17 cellular contexts compared by ENCODE assay signal in genomic region chr6:16367584-16367970, GRCh38.
DNase-seq lines count a peak whose midpoint lies in the region; FAIRE-seq and TF ChIP-seq lines count a peak whose summit lies in the region.
"Had no signal": no experiment of that assay in that cellular context is flagged by ENCODE, and none has a peak within 500 bp of the region (broad histone marks: within the 10 kb centered on the region; RNA-seq: fewer than 3 reads in every experiment).

No MANE protein-coding gene starts in this region.

- DNase-seq in epithelial cell of esophagus (ENCODE audit: low read depth) (peak; percentile 46), D721Med (ENCODE audit: insufficient read length, low spot score) (no peak), T-helper 1 cell (no peak), DMS 273 (lab: John Stamatoyannopoulos, UW; ENCODE audit: unreplicated experiment) (no peak)
- DNase-seq in effector CD4-positive, alpha-beta T cell: no peak
- DNase-seq: CD8-positive, alpha-beta T cell; COR-L47; DMS53; H7 had no signal

- H3K36me3 Mint-ChIP-seq in nephron (ENCODE audit: low read depth): peaks cover 5% of the 10 kb centered on the region
- H3K36me3 Mint-ChIP-seq: CD8-positive, alpha-beta T cell had no signal

- no peaks in the 10 kb centered on the region for H3K9me3 Mint-ChIP-seq in nephron
- H3K9me3 Mint-ChIP-seq: CD8-positive, alpha-beta T cell; GM23338 had no signal

- peaks cover 64% of the 10 kb centered on the region for H3K4me1 ChIP-seq in DOHH2 (ENCODE audit: control insufficient read depth, low read length)

- H3K4me1 Mint-ChIP-seq in nephron: peaks cover 37% of the 10 kb centered on the region

- H3K4me3 Mint-ChIP-seq in nephron: no peak overlapping the region
- H3K4me3 Mint-ChIP-seq: CD8-positive, alpha-beta T cell; GM23338 had no signal

- H3K4me2 ChIP-seq in DOHH2 (ENCODE audit: low read length): peak overlapping the region; percentile 2; the same call in 1 of the 2 replicates
- H3K4me2 ChIP-seq: GM23338 had no signal

- no peaks in the 10 kb centered on the region for H3K27me3 ChIP-seq in DOHH2 (ENCODE audit: control insufficient read depth, low read length)

- H3K27ac Mint-ChIP-seq in nephron: peak overlapping the region in 2 of 3 experiments; percentile 57 to 61
- H3K27ac Mint-ChIP-seq: B cell, GM23338 had no signal

- no peaks in the 10 kb centered on the region; the same call in 1 of the 2 replicates for H3K36me3 ChIP-seq in DOHH2 (ENCODE audit: control insufficient read depth, low read length)

- no peaks in the 10 kb centered on the region for H3K9me2 ChIP-seq in DOHH2 (replicated peaks; ENCODE audit: control insufficient read depth, low read length)

- peaks cover 4% of the 10 kb centered on the region for H3K27me3 Mint-ChIP-seq in nephron (ENCODE audit: low read depth)

- 0 out of 2 replicates have a peak, but pooled peaks cover 2% of the 10 kb centered on the region for H3F3A ChIP-seq in DOHH2 (ENCODE audit: control insufficient read depth, insufficient read depth)

- no peaks in the 10 kb centered on the region for H4K20me1 ChIP-seq in DOHH2 (ENCODE audit: control insufficient read depth, insufficient read depth, low read depth, low read length)

- FAIRE-seq in D721Med (lab: Jason Lieb, UNC): no peak
- FAIRE-seq: A204.1, HepG2, HTR-8/SVneo had no signal

- H3K4me3 ChIP-seq in DOHH2 (ENCODE audit: low read length): no peak overlapping the region
- H3K4me3 ChIP-seq in epithelial cell of esophagus (ENCODE audit: low read length): no peak overlapping the region
- H3K4me3 ChIP-seq: GM23338 had no signal

- no peaks in the 10 kb centered on the region for H3K9me3 ChIP-seq in DOHH2 (ENCODE audit: control insufficient read depth, insufficient read depth, low read length)

- no peaks in the 10 kb centered on the region for H3K79me2 ChIP-seq in DOHH2 (ENCODE audit: control insufficient read depth, low read length)

- no peak overlapping the region for H3K27ac ChIP-seq in DOHH2 (ENCODE audit: low read depth, low read length)
- H3K27ac ChIP-seq: C4-2B had no signal

- no peak for TF ChIP-seq CTCF in DOHH2 (IDR thresholded peaks at IDR 0.05; ENCODE audit: low read depth, low read length, poor library complexity, severe bottlenecking)
- TF ChIP-seq CTCF in epithelial cell of esophagus (IDR thresholded peaks at IDR 0.05; ENCODE audit: insufficient read depth, low read depth, low read length, missing control alignments): no peak
- TF ChIP-seq CTCF in nephron (IDR thresholded peaks at IDR 0.05; ENCODE audit: unreplicated experiment in 3 of 3): no peak
- no peak for TF ChIP-seq CTCF in D721Med (IDR thresholded peaks at IDR 0.05; ENCODE audit: insufficient read depth, missing control alignments)
